ENCODE assay signal across 11 cellular contexts in the genomic region with DNA sequence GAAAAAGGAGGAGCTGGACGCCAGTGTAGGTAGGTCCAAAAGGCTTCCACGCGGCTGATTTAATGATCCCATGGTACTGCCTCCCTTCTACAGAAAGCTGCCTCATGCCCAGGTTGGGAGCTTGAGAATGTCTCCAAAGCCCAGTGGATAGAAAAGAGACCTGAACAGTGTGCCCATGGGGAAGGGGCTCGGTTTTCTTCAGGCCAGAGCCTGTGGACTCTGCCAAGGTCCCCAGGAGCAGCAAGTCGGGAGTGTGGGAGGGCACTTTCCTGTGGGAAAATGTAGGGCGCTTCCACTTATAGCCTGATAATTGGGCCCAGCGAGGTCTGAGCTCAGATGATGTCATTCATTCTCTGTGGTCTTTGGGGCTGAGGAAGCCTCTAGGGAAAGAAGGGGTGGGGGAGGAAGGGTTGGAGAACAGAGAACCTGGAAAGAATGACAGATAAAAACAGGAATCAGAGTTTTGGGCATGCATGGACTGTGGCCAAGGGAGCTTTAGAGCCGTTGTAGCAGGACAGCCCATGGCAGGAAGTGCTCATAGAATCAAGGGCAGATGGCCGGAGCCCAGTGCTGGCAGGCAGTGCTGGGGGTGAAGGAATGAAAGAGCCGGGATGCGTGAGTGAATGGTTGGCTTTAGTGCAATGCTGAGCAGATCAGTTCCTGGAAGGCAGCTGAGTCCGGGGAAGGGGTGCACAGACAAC. TPM values are rescaled to one million over a fixed set of nuclear protein-coding genes. Genes with fewer than 3 reads are reported as not detected.
A peak's percentile ranks its signal among the peaks of the same experiment; 100 is the strongest.
DNase-seq lines count a peak whose midpoint lies in the region; ATAC-seq and TF ChIP-seq lines count a peak whose summit lies in the region.
"Had no signal": no experiment of that assay in that cellular context is flagged by ENCODE, and none has a peak within 500 bp of the region (broad histone marks: within the 10 kb centered on the region; RNA-seq: fewer than 3 reads in every experiment).

No MANE protein-coding gene starts in this region.

- H3K27me3 ChIP-seq in left lung (no peaks in the 10 kb centered on the region), upper lobe of right lung (no peaks in the 10 kb centered on the region)
- H3K27me3 ChIP-seq in effector memory CD4-positive, alpha-beta T cell (replicated peaks; ENCODE audit: control insufficient read depth, insufficient read depth, low read length, poor library complexity, severe bottlenecking): no peaks in the 10 kb centered on the region

- no peaks in the 10 kb centered on the region for H3K9me3 ChIP-seq in left lung
- no peaks in the 10 kb centered on the region for H3K9me3 ChIP-seq in upper lobe of right lung
- no peaks in the 10 kb centered on the region for H3K9me3 ChIP-seq in effector memory CD4-positive, alpha-beta T cell (ENCODE audit: control insufficient read depth, low read length)

- H3K36me3 ChIP-seq in left lung: no peaks in the 10 kb centered on the region
- H3K36me3 ChIP-seq in upper lobe of right lung: no peaks in the 10 kb centered on the region
- H3K36me3 ChIP-seq in effector memory CD4-positive, alpha-beta T cell (ENCODE audit: control insufficient read depth, insufficient read depth, low read length): no peaks in the 10 kb centered on the region

- POLR2A ChIA-PET in activated CD4-positive, alpha-beta memory T cell treated with anti-CD3 and anti-CD28 coated beads, Interleukin-2, amount 10 ng/mL, durations not matched to agents 7 days and 5 days (lab: Charles Lee): no interaction called here
- POLR2A ChIA-PET in activated CD4-positive, alpha-beta memory T cell treated with anti-CD3 and anti-CD28 coated beads for 36 hours (lab: Charles Lee): no interaction called here

- H3K27ac Mint-ChIP-seq in activated CD4-positive, alpha-beta memory T cell treated with anti-CD3 and anti-CD28 coated beads, Interleukin-2, amount 10 ng/mL, durations not matched to agents 7 days and 5 days: no peak overlapping the region
- no peak overlapping the region for H3K27ac Mint-ChIP-seq in activated CD4-positive, alpha-beta memory T cell treated with anti-CD3 and anti-CD28 coated beads for 36 hours
- H3K27ac Mint-ChIP-seq: activated naive CD4-positive, alpha-beta T cell treated with anti-CD3 and anti-CD28 coated beads, Interleukin-2, amount 50 U/mL, for 72 hours had no signal

- no peak overlapping the region for H3K4me3 Mint-ChIP-seq in activated CD4-positive, alpha-beta memory T cell treated with anti-CD3 and anti-CD28 coated beads, Interleukin-2, amount 10 ng/mL, durations not matched to agents 7 days and 5 days
- H3K4me3 Mint-ChIP-seq in activated CD4-positive, alpha-beta memory T cell treated with anti-CD3 and anti-CD28 coated beads for 36 hours: no peak overlapping the region

- intact Hi-C loops in activated CD4-positive, alpha-beta memory T cell treated with anti-CD3 and anti-CD28 coated beads for 36 hours (cut with micrococcal nuclease): no loop called here
- intact Hi-C loops in left lung (cut with DNase I) (no loop called here), upper lobe of right lung (cut with DNase I) (no loop called here)

- H3K4me1 Mint-ChIP-seq in activated CD4-positive, alpha-beta memory T cell treated with anti-CD3 and anti-CD28 coated beads, Interleukin-2, amount 10 ng/mL, durations not matched to agents 7 days and 5 days: no peaks in the 10 kb centered on the region
- H3K4me1 Mint-ChIP-seq in activated CD4-positive, alpha-beta memory T cell treated with anti-CD3 and anti-CD28 coated beads for 36 hours (ENCODE audit: low read depth): no peaks in the 10 kb centered on the region

- H3K27ac ChIP-seq in left lung (no peak overlapping the region), upper lobe of right lung (peak overlapping the region; percentile 36)
- H3K27ac ChIP-seq in effector memory CD4-positive, alpha-beta T cell (ENCODE audit: insufficient read depth, low read length, poor library complexity, severe bottlenecking): no peak overlapping the region
- H3K27ac ChIP-seq: 22Rv1 had no signal

- no peaks in the 10 kb centered on the region for H3K9me3 Mint-ChIP-seq in activated CD4-positive, alpha-beta memory T cell treated with anti-CD3 and anti-CD28 coated beads, Interleukin-2, amount 10 ng/mL, durations not matched to agents 7 days and 5 days
- peaks cover 3% of the 10 kb centered on the region for H3K9me3 Mint-ChIP-seq in activated CD4-positive, alpha-beta memory T cell treated with anti-CD3 and anti-CD28 coated beads for 36 hours
- H3K9me3 Mint-ChIP-seq: activated naive CD4-positive, alpha-beta T cell treated with anti-CD3 and anti-CD28 coated beads, Interleukin-2, amount 50 U/mL, for 72 hours had no signal

- peak; percentile 2 for DNase-seq in activated CD4-positive, alpha-beta memory T cell treated with anti-CD3 and anti-CD28 coated beads, Interleukin-2, amount 10 ng/mL, durations not matched to agents 7 days and 5 days
- no peak for DNase-seq in activated CD4-positive, alpha-beta memory T cell treated with anti-CD3 and anti-CD28 coated beads for 36 hours
- peak; percentile 5 for DNase-seq in choroid plexus epithelial cell (ENCODE audit: low read depth)
- DNase-seq in left lung: peak in 1 of 2 donors; percentile 34
- DNase-seq in upper lobe of right lung: no peak
- DNase-seq in stimulated activated CD8-positive, alpha-beta memory T cell treated with anti-CD3 and anti-CD28 coated beads, Interleukin-4, amount 100 ng/mL, for 48 hours: no peak
- DNase-seq in effector memory CD4-positive, alpha-beta T cell: no peak
- DNase-seq: T-helper 2 cell had no signal

- CTCF ChIA-PET in activated CD4-positive, alpha-beta memory T cell treated with anti-CD3 and anti-CD28 coated beads, Interleukin-2, amount 10 ng/mL, durations not matched to agents 7 days and 5 days (lab: Charles Lee): no interaction called here
- CTCF ChIA-PET in activated CD4-positive, alpha-beta memory T cell treated with anti-CD3 and anti-CD28 coated beads for 36 hours (lab: Charles Lee): no interaction called here

- ATAC-seq in left lung: peak; percentile 55
- ATAC-seq in upper lobe of right lung: peak; percentile 57
- no peak for ATAC-seq in GM21515 (IDR thresholded peaks at IDR 0.05; ENCODE audit: unreplicated experiment)
- ATAC-seq: activated naive CD4-positive, alpha-beta T cell treated with anti-CD3 and anti-CD28 coated beads, Interleukin-2, amount 50 U/mL, for 72 hours had no signal

- H3K4me1 ChIP-seq in left lung (peaks cover 0 to 6% of the 10 kb centered on the region in 2 donors), upper lobe of right lung (peaks cover 7% of the 10 kb centered on the region)
- no peaks in the 10 kb centered on the region for H3K4me1 ChIP-seq in effector memory CD4-positive, alpha-beta T cell (ENCODE audit: control insufficient read depth, insufficient read depth, low read length, poor library complexity, severe bottlenecking)

- no peak overlapping the region for H3K4me3 ChIP-seq in choroid plexus epithelial cell (ENCODE audit: low read depth, low read length)
- H3K4me3 ChIP-seq in left lung: no peak overlapping the region
- no peak overlapping the region for H3K4me3 ChIP-seq in upper lobe of right lung
- no peak overlapping the region for H3K4me3 ChIP-seq in effector memory CD4-positive, alpha-beta T cell (ENCODE audit: insufficient read depth, low read depth, low read length, poor library complexity, severe bottlenecking)

- peaks cover 13% of the 10 kb centered on the region for H3K27me3 Mint-ChIP-seq in activated CD4-positive, alpha-beta memory T cell treated with anti-CD3 and anti-CD28 coated beads, Interleukin-2, amount 10 ng/mL, durations not matched to agents 7 days and 5 days
- peaks cover 5% of the 10 kb centered on the region for H3K27me3 Mint-ChIP-seq in activated CD4-positive, alpha-beta memory T cell treated with anti-CD3 and anti-CD28 coated beads for 36 hours

- H3K36me3 Mint-ChIP-seq in activated CD4-positive, alpha-beta memory T cell treated with anti-CD3 and anti-CD28 coated beads, Interleukin-2, amount 10 ng/mL, durations not matched to agents 7 days and 5 days (ENCODE audit: low read depth): no peaks in the 10 kb centered on the region
- no peaks in the 10 kb centered on the region for H3K36me3 Mint-ChIP-seq in activated CD4-positive, alpha-beta memory T cell treated with anti-CD3 and anti-CD28 coated beads for 36 hours
- H3K36me3 Mint-ChIP-seq: activated naive CD4-positive, alpha-beta T cell treated with anti-CD3 and anti-CD28 coated beads, Interleukin-2, amount 50 U/mL, for 72 hours had no signal

- TF ChIP-seq CTCF in choroid plexus epithelial cell (conservative IDR thresholded peaks at IDR 0.05; ENCODE audit: low read depth, low read length): no peak
- TF ChIP-seq CTCF in left lung (IDR thresholded peaks at IDR 0.05): no peak
- TF ChIP-seq CTCF in upper lobe of right lung (IDR thresholded peaks at IDR 0.05): no peak

RNA-seq across cellular contexts. Expression of gene SH3PXD2B, which starts 42.5 kb away (rescaled TPM):
- total RNA-seq in activated CD4-positive, alpha-beta memory T cell treated with anti-CD3 and anti-CD28 coated beads, Interleukin-2, amount 10 ng/mL, durations not matched to agents 7 days and 5 days: under 1 TPM; 0.25 TPM
- total RNA-seq in activated CD4-positive, alpha-beta memory T cell treated with anti-CD3 and anti-CD28 coated beads for 36 hours: 1 to 10 TPM in 1 of 2 experiments, under 1 TPM in 1; 0.99 to 1.1 TPM
- total RNA-seq in left lung (10 to 100 TPM; 50.7 to 57.5 TPM), upper lobe of right lung (46.2 TPM)

Comparison
In these comparisons a context has a peak if more than half of its experiments do, and no peak if none do; other contexts are left out.
1. DNase-seq: peak in activated CD4-positive, alpha-beta memory T cell treated with anti-CD3 and anti-CD28 coated beads, Interleukin-2, amount 10 ng/mL, durations not matched to agents 7 days and 5 days (single experiment) and choroid plexus epithelial cell (single experiment); none in activated CD4-positive, alpha-beta memory T cell treated with anti-CD3 and anti-CD28 coated beads for 36 hours (single experiment), upper lobe of right lung (single experiment), stimulated activated CD8-positive, alpha-beta memory T cell treated with anti-CD3 and anti-CD28 coated beads, Interleukin-4, amount 100 ng/mL, for 48 hours (single experiment) and effector memory CD4-positive, alpha-beta T cell (0 of 3).
2. RNA of gene SH3PXD2B, which starts 42.5 kb away (total RNA-seq): 50.7 to 57.5 TPM in left lung and 46.2 TPM in upper lobe of right lung (single experiment); 0.99 to 1.1 TPM in activated CD4-positive, alpha-beta memory T cell treated with anti-CD3 and anti-CD28 coated beads for 36 hours and 0.25 TPM in activated CD4-positive, alpha-beta memory T cell treated with anti-CD3 and anti-CD28 coated beads, Interleukin-2, amount 10 ng/mL, durations not matched to agents 7 days and 5 days; every median in the first group is over 10 times any median in the second.